8 cellular contexts compared by ENCODE assay signal in the genomic region with DNA sequence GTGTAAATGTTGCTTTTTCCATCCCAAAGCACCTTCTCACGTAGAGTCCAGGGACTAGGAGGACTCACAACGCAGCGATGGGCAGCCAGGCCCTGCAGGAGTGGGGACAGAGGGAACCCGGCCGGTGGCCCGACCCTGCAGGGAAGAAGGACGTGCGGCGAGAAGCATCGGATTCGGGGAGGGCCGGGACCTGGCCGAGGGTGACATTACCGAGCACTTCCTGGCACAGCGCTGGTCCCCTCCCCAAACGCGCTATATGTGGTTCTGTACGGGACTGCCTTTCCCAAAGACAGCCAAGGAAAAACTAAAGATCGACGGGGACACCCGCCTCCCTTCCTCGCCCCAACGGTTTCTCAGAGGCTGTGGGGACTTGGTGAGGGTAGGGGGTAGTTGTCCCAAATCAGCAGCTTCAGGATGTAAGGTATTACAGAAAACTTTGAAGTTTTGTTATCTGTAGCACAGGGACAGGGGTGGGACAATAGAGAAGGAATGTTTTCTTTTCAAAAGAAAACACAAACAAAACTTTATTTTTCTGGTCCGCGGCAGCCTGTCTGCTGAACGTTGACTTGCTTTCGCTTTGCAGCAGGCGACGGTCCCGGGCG. TPM values are rescaled to one million over a fixed set of nuclear protein-coding genes. Genes with fewer than 3 reads are reported as not detected.
DNase-seq lines count a peak whose midpoint lies in the region; ATAC-seq, FAIRE-seq and TF ChIP-seq lines count a peak whose summit lies in the region.

No MANE protein-coding gene starts in this region.

- POLR2A ChIA-PET in A549 (lab: Yijun Ruan, JAX) (interaction anchor here (0.8 kb wide), 1 partner anchor 8 kb away, joined by 3 read pairs; no protein-coding TSS in a partner anchor), HCT116 (lab: Charles Lee) (no interaction called here)

- no peaks in the 10 kb centered on the region for H3K27me3 ChIP-seq in HCT116 (ENCODE audit: insufficient read depth, low read length)
- H3K27me3 ChIP-seq in duodenal mucosa (ENCODE audit: control insufficient read depth in 1 of 2, insufficient read depth in 2 of 2, low read length in 2 of 2) = no peaks in the 10 kb centered on the region
- H3K27me3 ChIP-seq in lower lobe of right lung (ENCODE audit: low read depth) = no peaks in the 10 kb centered on the region
- no peaks in the 10 kb centered on the region for H3K27me3 ChIP-seq in testis

- ATAC-seq in A549 (peak; percentile 24 to 47; a peak in 5 of 6 replicates), HCT116 (peak; percentile 49), lower lobe of right lung (peak; percentile 18 to 48)

- H3K27ac ChIP-seq in A549 = peak overlapping the region; percentile 94 to 95
- H3K27ac ChIP-seq in HCT116 (ENCODE audit: low read depth, low read length) = peak overlapping the region; percentile 75
- peak overlapping the region; percentile 95 for H3K27ac ChIP-seq in duodenal mucosa (ENCODE audit: low read depth, low read length)
- peak overlapping the region; percentile 95 for H3K27ac ChIP-seq in lower lobe of right lung
- peak overlapping the region; percentile 95 to 97 for H3K27ac ChIP-seq in testis

- peak overlapping the region; percentile 95 for H3K4me2 ChIP-seq in A549
- peak overlapping the region; percentile 97 for H3K4me2 ChIP-seq in HCT116 (ENCODE audit: low read length)

- peaks cover 33% of the 10 kb centered on the region for H3K79me2 ChIP-seq in HCT116 (ENCODE audit: insufficient read depth, low read length)

- intact Hi-C loops in HCT116 (cut with micrococcal nuclease) = no loop called here
- intact Hi-C loops in lower lobe of right lung (cut with DNase I) = no loop called here
- intact Hi-C loops in testis (cut with DNase I; ENCODE audit: low total_unique reads) = no loop called here

- TF ChIP-seq EP300 in A549 (IDR thresholded peaks at IDR 0.05) = no peak

- peak overlapping the region; percentile 93 for H3K4me3 ChIP-seq in A549
- peak overlapping the region; percentile 61 to 79 for H3K4me3 ChIP-seq in HCT116 (replicated peaks in 1 of 2; ENCODE audit: low read depth in 1 of 2, low read length in 2 of 2)
- peak overlapping the region; percentile 74 to 75 for H3K4me3 ChIP-seq in duodenal mucosa (ENCODE audit: low read depth in 1 of 2, low read length in 2 of 2)
- peak overlapping the region; percentile 84 for H3K4me3 ChIP-seq in lower lobe of right lung
- H3K4me3 ChIP-seq in testis = peak overlapping the region; percentile 95 to 97

- H4K20me1 ChIP-seq in HCT116 (ENCODE audit: insufficient read depth) = no peaks in the 10 kb centered on the region

- peak overlapping the region; percentile 67 for H3K9ac ChIP-seq in HCT116 (ENCODE audit: low read length)
- H3K9ac ChIP-seq in duodenal mucosa (ENCODE audit: low read depth in 1 of 2, low read length in 2 of 2) = peak overlapping the region; percentile 80 to 85

- CTCF ChIA-PET in A549 (lab: Yijun Ruan, JAX) = interaction anchor here (0.6 kb wide), 1 partner anchor 331 kb away, joined by 3 read pairs; no protein-coding TSS in a partner anchor
- CTCF ChIA-PET in HCT116 (lab: Charles Lee) = no interaction called here

- no peak for TF ChIP-seq CTCF in A549 (IDR thresholded peaks at IDR 0.05)
- TF ChIP-seq CTCF in HCT116 (IDR thresholded peaks at IDR 0.05 in 2 of 3, conservative IDR thresholded peaks at IDR 0.05 in 1 of 3; ENCODE audit: borderline replicate concordance in 1 of 3, insufficient read depth in 1 of 3, low read depth in 2 of 3, low read length in 2 of 3) = no peak
- TF ChIP-seq CTCF in lower lobe of right lung (IDR thresholded peaks at IDR 0.05) = no peak
- TF ChIP-seq CTCF in testis (IDR thresholded peaks at IDR 0.05) = peak in 1 of 3 experiments; percentile 4

- H3K4me1 ChIP-seq in A549 = peaks cover 24% of the 10 kb centered on the region; the same call in 2 of the 3 replicates
- H3K4me1 ChIP-seq in HCT116 (ENCODE audit: control insufficient read depth in 1 of 2, insufficient read depth in 2 of 2, low read length in 2 of 2) = peaks cover 10 to 24% of the 10 kb centered on the region in 2 experiments; a peak in 3 of 4 replicates
- H3K4me1 ChIP-seq in duodenal mucosa (ENCODE audit: control insufficient read depth in 1 of 2, insufficient read depth in 2 of 2, low read length in 2 of 2) = peaks cover 8 to 21% of the 10 kb centered on the region in 2 donors
- H3K4me1 ChIP-seq in lower lobe of right lung = peaks cover 34% of the 10 kb centered on the region
- no peaks in the 10 kb centered on the region for H3K4me1 ChIP-seq in testis

- H3K9me2 ChIP-seq in HCT116 (ENCODE audit: insufficient read depth) = no peaks in the 10 kb centered on the region

- RAD21 ChIA-PET in HCT116 (lab: Charles Lee; ENCODE audit: low non-redundant PET in 1 of 2, low total read pairs in 2 of 2, uncharacterized antibody in 2 of 2, unreplicated experiment in 2 of 2) = interaction anchor here in 1 of 2 experiments (1.4 kb wide), 1 partner anchor 544 kb away, joined by 3 read pairs; no protein-coding TSS in a partner anchor

- H3K9me3 ChIP-seq in A549 = no peaks in the 10 kb centered on the region
- no peaks in the 10 kb centered on the region for H3K9me3 ChIP-seq in HCT116 (ENCODE audit: control insufficient read depth in 1 of 2, insufficient read depth in 1 of 2, low read depth in 1 of 2, low read length in 2 of 2)
- no peaks in the 10 kb centered on the region for H3K9me3 ChIP-seq in duodenal mucosa (ENCODE audit: control insufficient read depth in 1 of 2, low read length in 2 of 2)
- no peaks in the 10 kb centered on the region for H3K9me3 ChIP-seq in lower lobe of right lung
- H3K9me3 ChIP-seq in testis = no peaks in the 10 kb centered on the region

- TF ChIP-seq RAD21 in A549 (conservative IDR thresholded peaks at IDR 0.05 in 1 of 2, IDR thresholded peaks at IDR 0.05 in 1 of 2) (no peak), HCT116 (IDR thresholded peaks at IDR 0.05; ENCODE audit: low read depth) (no peak)

- TSS peak; percentile 64 for BruUV-seq in HCT116 (replicated peaks; lab: Mats Ljungman, UMichigan)

- no peak for TF ChIP-seq POLR2A in A549 (IDR thresholded peaks at IDR 0.05; ENCODE audit: low read length)
- no peak for TF ChIP-seq POLR2A in HCT116 (IDR thresholded peaks at IDR 0.05; ENCODE audit: borderline replicate concordance, extremely low read depth, insufficient read depth, insufficient read length)
- TF ChIP-seq POLR2A in testis (IDR thresholded peaks at IDR 0.05) = no peak

- H2AFZ ChIP-seq in HCT116 (ENCODE audit: low read depth, low read length, poor library complexity, severe bottlenecking) = peak overlapping the region; percentile 95

- 24% methylated on average over 31 of the region's 31 CpGs for WGBS in A549 (ENCODE audit: missing lambda C conversion rate)
- WGBS in testis, 2 donors = 0 to 1% methylated on average over 26 to 31 of the region's 31 CpGs

- H3K36me3 ChIP-seq in HCT116 (ENCODE audit: control insufficient read depth in 1 of 2, insufficient read depth in 2 of 2, low read length in 2 of 2) (no peaks in the 10 kb centered on the region), duodenal mucosa (ENCODE audit: control insufficient read depth in 1 of 2, insufficient read depth in 2 of 2, low read length in 2 of 2) (no peaks in the 10 kb centered on the region), lower lobe of right lung (no peaks in the 10 kb centered on the region), testis (ENCODE audit: low read depth, missing control alignments) (no peaks in the 10 kb centered on the region)

- peak; percentile 22 to 31 for DNase-seq in A549 (ENCODE audit: low read depth in 1 of 2, low spot score in 1 of 2)
- no peak for DNase-seq in HCT116 (ENCODE audit: low read depth, low spot score)
- DNase-seq in activated CD4-positive, CD25-positive, alpha-beta regulatory T cell treated with anti-CD3 and anti-CD28 coated beads, Interleukin-2, amount 50 U/mL, for 72 hours = peak; percentile 43
- peak; percentile 74 for DNase-seq in lower lobe of right lung
- DNase-seq in testis = peak; percentile 53
- no peak for DNase-seq in RCC 7860 (ENCODE audit: low spot score)
- no peak for DNase-seq in NOMO-1 treated with DMSO at 0.1 percent for 48 hours (lab: John Stamatoyannopoulos, UW; ENCODE audit: unreplicated experiment)

- FAIRE-seq in A549 (lab: Jason Lieb, UNC) (no peak), RCC 7860 (lab: Jason Lieb, UNC) (no peak)

TF ChIP-seq in A549, 52 proteins besides CTCF, POLR2A, EP300 and RAD21:
- TF ChIP-seq, protein P1, sequence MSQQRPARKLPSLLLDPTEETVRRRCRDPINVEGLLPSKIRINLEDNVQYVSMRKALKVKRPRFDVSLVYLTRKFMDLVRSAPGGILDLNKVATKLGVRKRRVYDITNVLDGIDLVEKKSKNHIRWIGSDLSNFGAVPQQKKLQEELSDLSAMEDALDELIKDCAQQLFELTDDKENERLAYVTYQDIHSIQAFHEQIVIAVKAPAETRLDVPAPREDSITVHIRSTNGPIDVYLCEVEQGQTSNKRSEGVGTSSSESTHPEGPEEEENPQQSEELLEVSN (IDR thresholded peaks at IDR 0.05; ENCODE audit: borderline replicate concordance, low read depth) = 0 out of 2 replicates have a peak, but pooled peaks have one; percentile 23
- TF ChIP-seq CHD2 (IDR thresholded peaks at IDR 0.05; ENCODE audit: low read length, partially characterized antibody) (peak; percentile 1), ESRRA (IDR thresholded peaks at IDR 0.05; ENCODE audit: borderline replicate concordance, low read length) (no peak)

TF ChIP-seq in HCT116, 20 proteins besides CTCF, POLR2A, EP300 and RAD21:
- TF ChIP-seq POLR2AphosphoS5 (IDR thresholded peaks at IDR 0.05; ENCODE audit: low read depth, low read length) = 0 out of 2 replicates have a peak, but pooled peaks have one; percentile 9
- no peak for TF ChIP-seq SRF (IDR thresholded peaks at IDR 0.05; ENCODE audit: low read depth)
- TF ChIP-seq FOSL1 (IDR thresholded peaks at IDR 0.05; ENCODE audit: low read depth) = no peak
- TF ChIP-seq TCF7L2 (IDR thresholded peaks at IDR 0.05; ENCODE audit: borderline replicate concordance, extremely low read depth, insufficient read depth, insufficient read length) = no peak

RNA-seq across cellular contexts. Expression of a gene that starts 0.9 kb away (rescaled TPM):
- 4.5 and 5.1 TPM in 2 replicates for polyA plus RNA-seq in A549 (2011; rRNA removed)
- 0.62 and 0.75 TPM in 2 replicates for polyA plus RNA-seq in A549 (2012; cell fraction: cytosol; rRNA removed)
- 0.85 and 1.2 TPM in 2 replicates for polyA plus RNA-seq in A549 (2012; cell fraction: nucleus; rRNA removed)
- 1.8 to 2.1 TPM (median 1.9 TPM) in 3 replicates for polyA plus RNA-seq in A549 (2017; fragmentation: RNase III; extraction: RNeasy Plus Mini Kit Qiagen cat#74134 plus additional on column Dnase treatment)
- polyA minus RNA-seq in A549 (2011; rRNA and poly(A)+ RNA removed) = 6.8 and 7.9 TPM in 2 replicates
- 8.5 TPM for total RNA-seq in HCT116 (2021; ENCODE audit: unreplicated experiment)
- polyA plus RNA-seq in HCT116 (2012) = 2.0 and 2.7 TPM in 2 replicates
- total RNA-seq in lower lobe of right lung = 28.7 TPM
- 10 to 100 TPM; 42.5 to 52.0 TPM for total RNA-seq in testis
- polyA plus RNA-seq in testis (ENCODE audit: insufficient read depth, low read depth, low replicate concordance) = 20.4 TPM

Comparison
In these comparisons a context has a peak if more than half of its experiments do, and no peak if none do; other contexts are left out.
1. DNase-seq: peak in A549 (2 of 2), activated CD4-positive, CD25-positive, alpha-beta regulatory T cell treated with anti-CD3 and anti-CD28 coated beads, Interleukin-2, amount 50 U/mL, for 72 hours (single experiment), lower lobe of right lung (single experiment) and testis (single experiment); none in HCT116 (single experiment), RCC 7860 (single experiment) and NOMO-1 treated with DMSO at 0.1 percent for 48 hours (single experiment).
2. Peak in every context shown above with its lines, with median percentiles within 50 percentile points of each other: ATAC-seq, H3K27ac ChIP-seq and H3K4me3 ChIP-seq.